In the genomic region with DNA sequence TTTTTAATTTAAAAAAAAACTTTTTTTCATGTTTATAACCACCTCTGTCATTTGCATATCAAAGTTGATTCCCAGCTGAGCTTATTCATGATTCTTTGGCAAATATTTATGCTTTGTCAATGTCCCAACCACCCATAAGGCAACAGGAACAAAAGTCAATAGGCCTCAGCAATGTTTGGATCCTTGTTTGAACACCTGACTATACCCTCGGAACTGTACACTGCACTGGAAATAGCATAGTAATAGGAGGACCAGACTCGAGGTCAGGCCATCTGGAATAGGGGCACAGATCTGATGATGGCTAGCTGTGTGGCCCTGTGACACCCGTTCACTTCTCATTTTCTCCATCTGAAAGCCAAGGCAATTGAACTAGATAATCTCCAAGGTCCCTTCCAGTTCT, we compare ENCODE assay signal across 23 cellular contexts.
DNase-seq lines count a peak whose midpoint lies in the region; ATAC-seq, FAIRE-seq and TF ChIP-seq lines count a peak whose summit lies in the region.
"Had no signal": no experiment of that assay in that cellular context is flagged by ENCODE, and none has a peak within 500 bp of the region (broad histone marks: within the 10 kb centered on the region; RNA-seq: fewer than 3 reads in every experiment).

No MANE protein-coding gene starts in this region.

- no peak overlapping the region for H3K9ac ChIP-seq in BLaER1
- H3K9ac ChIP-seq: KMS-11 had no signal

- H3K4me3 ChIP-seq in BLaER1, result no peak overlapping the region
- H3K4me3 ChIP-seq: skin epidermis, uterus had no signal

- H3K36me3 ChIP-seq in BLaER1, result no peaks in the 10 kb centered on the region
- H3K36me3 ChIP-seq: brain microvascular endothelial cell, uterus had no signal

- no peaks in the 10 kb centered on the region for H3K27me3 ChIP-seq in BLaER1
- H3K27me3 ChIP-seq: brain microvascular endothelial cell, uterus had no signal

- H3K9me3 ChIP-seq in BLaER1, result no peaks in the 10 kb centered on the region
- H3K9me3 ChIP-seq: uterus had no signal

- H3K36me3 Mint-ChIP-seq in stimulated activated effector memory CD8-positive, alpha-beta T cell treated with anti-CD3 and anti-CD28 coated beads, Interleukin-12 subunit alpha, Interleukin-12 subunit beta, amount 100 ng/mL, for 72 hours, result no peaks in the 10 kb centered on the region
- H3K36me3 Mint-ChIP-seq: activated CD8-positive, alpha-beta memory T cell treated with anti-CD3 and anti-CD28 coated beads, Interleukin-2, amount 10 ng/mL, durations not matched to agents 7 days and 5 days; naive thymus-derived CD8-positive, alpha-beta T cell had no signal

- H3K9me3 Mint-ChIP-seq in stimulated activated effector memory CD8-positive, alpha-beta T cell treated with anti-CD3 and anti-CD28 coated beads, Interleukin-12 subunit alpha, Interleukin-12 subunit beta, amount 100 ng/mL, for 72 hours, result no peaks in the 10 kb centered on the region
- H3K9me3 Mint-ChIP-seq: activated T-helper 2 cell treated with anti-CD3 and anti-CD28 coated beads, Interferon-gamma antibody, Interleukin-2, Interleukin-4, amounts not matched to agents 10 μg/mL and 5 μg/mL and 100 μg/mL, durations not matched to agents 14 hours and 24 hours and 36 hours; CD4-positive, alpha-beta T cell; naive thymus-derived CD8-positive, alpha-beta T cell had no signal

- no peaks in the 10 kb centered on the region for H3K4me1 Mint-ChIP-seq in stimulated activated effector memory CD8-positive, alpha-beta T cell treated with anti-CD3 and anti-CD28 coated beads, Interleukin-12 subunit alpha, Interleukin-12 subunit beta, amount 100 ng/mL, for 72 hours
- H3K4me1 Mint-ChIP-seq: activated CD4-positive, alpha-beta T cell treated with anti-CD3 and anti-CD28 coated beads for 36 hours; activated CD8-positive, alpha-beta memory T cell treated with anti-CD3 and anti-CD28 coated beads, Interleukin-2, amount 10 ng/mL, durations not matched to agents 7 days and 5 days; naive thymus-derived CD8-positive, alpha-beta T cell had no signal

- no peak for TF ChIP-seq POLR2A in H54 (IDR thresholded peaks at IDR 0.05; ENCODE audit: low read depth, low read length)

- no peaks in the 10 kb centered on the region for H4K20me1 ChIP-seq in BLaER1

- peak; percentile 6 for FAIRE-seq in H54 (lab: Jason Lieb, UNC)
- FAIRE-seq: colon had no signal

- no peak for DNase-seq in H54 (ENCODE audit: insufficient read length, low spot score)
- DNase-seq in NCI-H2196 treated with DMSO at 0.1 percent for 48 hours (lab: John Stamatoyannopoulos, UW; ENCODE audit: unreplicated experiment), result peak; percentile 62
- DNase-seq in stimulated activated effector memory CD8-positive, alpha-beta T cell treated with anti-CD3 and anti-CD28 coated beads, Interleukin-12 subunit alpha, Interleukin-12 subunit beta, amount 100 ng/mL, for 72 hours (ENCODE audit: low spot score in 2 of 2), result no peak
- DNase-seq in OCI-M2 (lab: John Stamatoyannopoulos, UW; ENCODE audit: unreplicated experiment), result no peak
- DNase-seq: ACHN; activated CD4-positive, alpha-beta T cell treated with anti-CD3 and anti-CD28 coated beads for 36 hours; activated CD8-positive, alpha-beta memory T cell treated with anti-CD3 and anti-CD28 coated beads, Interleukin-2, amount 10 ng/mL, durations not matched to agents 7 days and 5 days; brain microvascular endothelial cell; CD4-positive, alpha-beta T cell; left cardiac atrium; mesendoderm; naive thymus-derived CD8-positive, alpha-beta T cell; stimulated activated CD4-positive, alpha-beta T cell treated with anti-CD3 and anti-CD28 coated beads, Interleukin-2, amount 100 ng/mL, for 48 hours; uterus had no signal

- H3K4me3 Mint-ChIP-seq in stimulated activated effector memory CD8-positive, alpha-beta T cell treated with anti-CD3 and anti-CD28 coated beads, Interleukin-12 subunit alpha, Interleukin-12 subunit beta, amount 100 ng/mL, for 72 hours, result no peak overlapping the region
- H3K4me3 Mint-ChIP-seq: activated CD4-positive, alpha-beta T cell treated with anti-CD3 and anti-CD28 coated beads for 36 hours; activated CD8-positive, alpha-beta memory T cell treated with anti-CD3 and anti-CD28 coated beads, Interleukin-2, amount 10 ng/mL, durations not matched to agents 7 days and 5 days; CD4-positive, alpha-beta T cell; naive thymus-derived CD8-positive, alpha-beta T cell had no signal

- H3K4me1 ChIP-seq in BLaER1, result peaks cover 40% of the 10 kb centered on the region
- H3K4me1 ChIP-seq: uterus had no signal

- H3K27ac Mint-ChIP-seq in stimulated activated effector memory CD8-positive, alpha-beta T cell treated with anti-CD3 and anti-CD28 coated beads, Interleukin-12 subunit alpha, Interleukin-12 subunit beta, amount 100 ng/mL, for 72 hours, result no peak overlapping the region
- H3K27ac Mint-ChIP-seq: activated CD4-positive, alpha-beta T cell treated with anti-CD3 and anti-CD28 coated beads for 36 hours; activated CD8-positive, alpha-beta memory T cell treated with anti-CD3 and anti-CD28 coated beads, Interleukin-2, amount 10 ng/mL, durations not matched to agents 7 days and 5 days; activated T-helper 2 cell treated with anti-CD3 and anti-CD28 coated beads, Interferon-gamma antibody, Interleukin-2, Interleukin-4, amounts not matched to agents 10 μg/mL and 5 μg/mL and 100 μg/mL, durations not matched to agents 14 hours and 24 hours and 36 hours; CD4-positive, alpha-beta T cell; naive thymus-derived CD8-positive, alpha-beta T cell; progenitor cell of endocrine pancreas had no signal

- no peak for TF ChIP-seq CTCF in VCaP (conservative IDR thresholded peaks at IDR 0.05)

- H3K27ac ChIP-seq in BLaER1 (peak overlapping the region; percentile 1; the same call in 1 of the 2 replicates), VCaP (peak overlapping the region; percentile 36)
- H3K27ac ChIP-seq: brain microvascular endothelial cell, KMS-11, skin epidermis, uterus had no signal

- ATAC-seq in GM18519 (IDR thresholded peaks at IDR 0.05; ENCODE audit: low FRiP score, unreplicated experiment) (no peak), SK-N-SH treated with all-trans-retinoic acid at 6 μM for 48 hours (no peak)
- ATAC-seq in stimulated activated effector memory CD8-positive, alpha-beta T cell treated with anti-CD3 and anti-CD28 coated beads, Interleukin-12 subunit alpha, Interleukin-12 subunit beta, amount 100 ng/mL, for 72 hours, result no peak
- ATAC-seq: activated CD4-positive, alpha-beta T cell treated with anti-CD3 and anti-CD28 coated beads for 36 hours; activated CD8-positive, alpha-beta memory T cell treated with anti-CD3 and anti-CD28 coated beads, Interleukin-2, amount 10 ng/mL, durations not matched to agents 7 days and 5 days; left cardiac atrium; naive thymus-derived CD8-positive, alpha-beta T cell had no signal

- H3K4me2 ChIP-seq in BLaER1, result peak overlapping the region; percentile 61
- H3K4me2 ChIP-seq: KMS-11 had no signal

TF ChIP-seq in SK-N-SH treated with all-trans-retinoic acid at 6 μM for 48 hours, 23 proteins besides CTCF, POLR2A, EP300 and RAD21:
- TF ChIP-seq, protein P1, sequence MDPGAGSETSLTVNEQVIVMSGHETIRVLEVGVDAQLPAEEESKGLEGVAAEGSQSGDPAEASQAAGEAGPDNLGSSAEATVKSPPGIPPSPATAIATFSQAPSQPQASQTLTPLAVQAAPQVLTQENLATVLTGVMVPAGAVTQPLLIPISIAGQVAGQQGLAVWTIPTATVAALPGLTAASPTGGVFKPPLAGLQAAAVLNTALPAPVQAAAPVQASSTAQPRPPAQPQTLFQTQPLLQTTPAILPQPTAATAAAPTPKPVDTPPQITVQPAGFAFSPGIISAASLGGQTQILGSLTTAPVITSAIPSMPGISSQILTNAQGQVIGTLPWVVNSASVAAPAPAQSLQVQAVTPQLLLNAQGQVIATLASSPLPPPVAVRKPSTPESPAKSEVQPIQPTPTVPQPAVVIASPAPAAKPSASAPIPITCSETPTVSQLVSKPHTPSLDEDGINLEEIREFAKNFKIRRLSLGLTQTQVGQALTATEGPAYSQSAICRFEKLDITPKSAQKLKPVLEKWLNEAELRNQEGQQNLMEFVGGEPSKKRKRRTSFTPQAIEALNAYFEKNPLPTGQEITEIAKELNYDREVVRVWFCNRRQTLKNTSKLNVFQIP (CRISPR knock-in tag; IDR thresholded peaks at IDR 0.05; ENCODE audit: borderline replicate concordance, low read depth), result no peak
- TF ChIP-seq TCF4 (CRISPR knock-in tag; IDR thresholded peaks at IDR 0.05; ENCODE audit: borderline replicate concordance), result no peak
- TF ChIP-seq, protein P2, sequence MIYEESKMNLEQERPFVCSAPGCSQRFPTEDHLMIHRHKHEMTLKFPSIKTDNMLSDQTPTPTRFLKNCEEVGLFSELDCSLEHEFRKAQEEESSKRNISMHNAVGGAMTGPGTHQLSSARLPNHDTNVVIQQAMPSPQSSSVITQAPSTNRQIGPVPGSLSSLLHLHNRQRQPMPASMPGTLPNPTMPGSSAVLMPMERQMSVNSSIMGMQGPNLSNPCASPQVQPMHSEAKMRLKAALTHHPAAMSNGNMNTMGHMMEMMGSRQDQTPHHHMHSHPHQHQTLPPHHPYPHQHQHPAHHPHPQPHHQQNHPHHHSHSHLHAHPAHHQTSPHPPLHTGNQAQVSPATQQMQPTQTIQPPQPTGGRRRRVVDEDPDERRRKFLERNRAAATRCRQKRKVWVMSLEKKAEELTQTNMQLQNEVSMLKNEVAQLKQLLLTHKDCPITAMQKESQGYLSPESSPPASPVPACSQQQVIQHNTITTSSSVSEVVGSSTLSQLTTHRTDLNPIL (CRISPR knock-in tag; IDR thresholded peaks at IDR 0.05; ENCODE audit: low read depth), result no peak
- TF ChIP-seq ZNF8 (CRISPR knock-in tag; IDR thresholded peaks at IDR 0.05), result no peak
- no peak for TF ChIP-seq ESRRG (CRISPR knock-in tag; IDR thresholded peaks at IDR 0.05)
- TF ChIP-seq ISL1 (CRISPR knock-in tag; IDR thresholded peaks at IDR 0.05), result no peak
- TF ChIP-seq, protein P3, sequence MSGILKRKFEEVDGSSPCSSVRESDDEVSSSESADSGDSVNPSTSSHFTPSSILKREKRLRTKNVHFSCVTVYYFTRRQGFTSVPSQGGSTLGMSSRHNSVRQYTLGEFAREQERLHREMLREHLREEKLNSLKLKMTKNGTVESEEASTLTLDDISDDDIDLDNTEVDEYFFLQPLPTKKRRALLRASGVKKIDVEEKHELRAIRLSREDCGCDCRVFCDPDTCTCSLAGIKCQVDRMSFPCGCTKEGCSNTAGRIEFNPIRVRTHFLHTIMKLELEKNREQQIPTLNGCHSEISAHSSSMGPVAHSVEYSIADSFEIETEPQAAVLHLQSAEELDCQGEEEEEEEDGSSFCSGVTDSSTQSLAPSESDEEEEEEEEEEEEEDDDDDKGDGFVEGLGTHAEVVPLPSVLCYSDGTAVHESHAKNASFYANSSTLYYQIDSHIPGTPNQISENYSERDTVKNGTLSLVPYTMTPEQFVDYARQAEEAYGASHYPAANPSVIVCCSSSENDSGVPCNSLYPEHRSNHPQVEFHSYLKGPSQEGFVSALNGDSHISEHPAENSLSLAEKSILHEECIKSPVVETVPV (CRISPR knock-in tag; IDR thresholded peaks at IDR 0.05), result no peak
- no peak for TF ChIP-seq OSR1 (CRISPR knock-in tag; IDR thresholded peaks at IDR 0.05)
- TF ChIP-seq ZFP3 (CRISPR knock-in tag; IDR thresholded peaks at IDR 0.05), result no peak
- TF ChIP-seq ZNF70 (CRISPR knock-in tag; IDR thresholded peaks at IDR 0.05), result no peak
- TF ChIP-seq RARB (CRISPR knock-in tag; IDR thresholded peaks at IDR 0.05), result no peak
